In the genomic region with DNA sequence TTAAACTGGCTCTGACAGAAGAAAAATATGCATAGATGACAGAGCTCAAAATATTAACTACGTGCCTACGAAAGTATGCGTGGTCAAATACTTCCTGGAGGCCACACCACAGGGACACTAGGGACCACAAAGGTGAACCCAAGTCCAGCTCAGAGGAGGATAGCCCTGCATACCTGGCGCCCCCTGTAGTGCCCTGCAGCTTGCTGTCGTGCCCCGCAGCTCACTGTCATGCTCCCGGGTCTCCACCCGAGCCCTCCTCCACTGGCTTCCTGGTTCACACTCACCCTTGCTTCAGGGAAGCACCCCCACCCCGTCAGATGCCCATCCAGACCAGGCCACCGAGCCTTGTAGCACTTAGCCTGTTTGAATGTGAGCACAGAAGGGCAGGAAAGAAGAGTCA, we compare ENCODE assay signal across 20 cellular contexts. TPM values are rescaled to one million over a fixed set of nuclear protein-coding genes. Genes with fewer than 3 reads are reported as not detected.
A peak's percentile ranks its signal among the peaks of the same experiment; 100 is the strongest.
DNase-seq lines count a peak whose midpoint lies in the region; ATAC-seq, FAIRE-seq and TF ChIP-seq lines count a peak whose summit lies in the region.
"Had no signal": no experiment of that assay in that cellular context is flagged by ENCODE, and none has a peak within 500 bp of the region (broad histone marks: within the 10 kb centered on the region; RNA-seq: fewer than 3 reads in every experiment).

No MANE protein-coding gene starts in this region.

- WGBS in H1 (ENCODE audit: extremely low coverage in 1 of 2, insufficient coverage in 1 of 2, insufficient read length in 1 of 2, insufficient replicate concordance in 2 of 2, low coverage in 1 of 2, low lambda C conversion rate in 2 of 2, missing lambda C conversion rate in 1 of 2), 2 experiments: 88% methylated on average over 10 of the region's 10 CpGs; no CpG with 5 or more reads in 1 of the 2 experiments
- no CpG with 5 or more reads among the region's 10 CpGs for WGBS in trophoblast cell (ENCODE audit: extremely low coverage, insufficient coverage, insufficient read length)

- H3K79me1 ChIP-seq in H1 (ENCODE audit: low read depth, low read length): peaks cover 13% of the 10 kb centered on the region
- no peaks in the 10 kb centered on the region for H3K79me1 ChIP-seq in trophoblast cell (ENCODE audit: low read length)

- no peaks in the 10 kb centered on the region for H3K4me1 ChIP-seq in H1 (replicated peaks in 1 of 4; ENCODE audit: control insufficient read depth in 3 of 4, insufficient read depth in 4 of 4, low read length in 3 of 4)
- H3K4me1 ChIP-seq in trophoblast cell (ENCODE audit: control insufficient read depth in 1 of 2, insufficient read depth in 2 of 2, low read length in 2 of 2): peaks cover 0 to 4% of the 10 kb centered on the region in 2 experiments
- H3K4me1 ChIP-seq: Caco-2 had no signal

- no peak overlapping the region for H4K12ac ChIP-seq in trophoblast cell (ENCODE audit: low read depth, low read length)

- no peak; a peak in 1 of 4 replicates for TF ChIP-seq RAD21 in H1 (IDR thresholded peaks at IDR 0.05 in 1 of 2, conservative IDR thresholded peaks at IDR 0.05 in 1 of 2; ENCODE audit: low read depth in 2 of 2, low read length in 2 of 2)

- H3K27ac Mint-ChIP-seq in activated T-cell treated with anti-CD3 and anti-CD28 coated beads, Interleukin-2, amount 50 U/mL, for 72 hours: peak overlapping the region; percentile 2

- H3K9ac ChIP-seq in H1 (replicated peaks in 1 of 4; ENCODE audit: extremely low read depth in 1 of 4, low read depth in 3 of 4, low read length in 3 of 4) (no peak overlapping the region), trophoblast cell (ENCODE audit: low read length) (no peak overlapping the region)
- H3K9ac ChIP-seq: KMS-11 had no signal

- H3K9me3 ChIP-seq in H1 (ENCODE audit: insufficient read depth in 2 of 2, low read depth in 1 of 2, low read length in 1 of 2) (no peaks in the 10 kb centered on the region), trophoblast cell (ENCODE audit: insufficient read depth, low read depth, low read length) (no peaks in the 10 kb centered on the region)
- H3K9me3 ChIP-seq: Caco-2, MG63 had no signal

- no peak overlapping the region for H2AK5ac ChIP-seq in H1 (ENCODE audit: low read depth, low read length)
- no peak overlapping the region for H2AK5ac ChIP-seq in trophoblast cell (ENCODE audit: low read length)

- TF ChIP-seq EP300 in H1 (IDR thresholded peaks at IDR 0.05; ENCODE audit: borderline replicate concordance in 1 of 2, low read depth in 2 of 2, low read length in 2 of 2): no peak

- CTCF ChIA-PET in RWPE1 (lab: Yijun Ruan, JAX) (interaction anchor here (0.6 to 1.0 kb wide), 2 partner anchors 35 to 111 kb away, joined by 3 to 5 read pairs; no protein-coding TSS in a partner anchor), H1 (lab: Charles Lee; ENCODE audit: partially characterized antibody) (interaction anchor here (0.7 to 4.8 kb wide), 15 partner anchors 8 to 354 kb away, joined by 3 to 22 read pairs (median 4); no protein-coding TSS in a partner anchor)

- DNase-seq in activated T-cell treated with anti-CD3 and anti-CD28 coated beads, Interleukin-2, amount 50 U/mL, for 72 hours: no peak
- DNase-seq in activated T-cell treated with anti-CD3 and anti-CD28 coated beads, Interleukin-2, amount 50 U/mL, for 48 hours: no peak
- DNase-seq in RWPE1 (ENCODE audit: low spot score) (no peak), H1 (ENCODE audit: low read depth in 1 of 2, low spot score in 2 of 2) (no peak), trophoblast cell (no peak), head of caudate nucleus (no peak), cerebellum (ENCODE audit: low spot score) (no peak)
- DNase-seq: 8988T, Caco-2, MG63, NCI-H1092 treated with DMSO at 0.1 percent for 48 hours, NCI-H187, NCI-H446, NCI-H748 treated with DMSO at 0.1 percent for 48 hours, Right ventricle myocardium superior had no signal

- H3K14ac ChIP-seq in H1 (ENCODE audit: insufficient read length): no peak overlapping the region
- H3K14ac ChIP-seq in trophoblast cell (ENCODE audit: low read length): no peak overlapping the region

- H3K36me3 ChIP-seq in H1 (ENCODE audit: control insufficient read depth in 2 of 4, insufficient read depth in 4 of 4, low read length in 3 of 4): peaks cover 27 to 67% (median 48%) of the 10 kb centered on the region in 4 experiments
- peaks cover 59 to 71% of the 10 kb centered on the region in 2 experiments for H3K36me3 ChIP-seq in trophoblast cell (ENCODE audit: control insufficient read depth in 1 of 2, insufficient read depth in 2 of 2, low read length in 2 of 2)

- H4K5ac ChIP-seq in H1 (ENCODE audit: insufficient read length, low read depth, low read length): no peak overlapping the region

- H2BK20ac ChIP-seq in H1 (ENCODE audit: low read length): no peak overlapping the region

- H3K23ac ChIP-seq in H1 (ENCODE audit: insufficient read length) (no peak overlapping the region), trophoblast cell (ENCODE audit: low read length) (no peak overlapping the region)

- H4K91ac ChIP-seq in H1 (replicated peaks; ENCODE audit: insufficient read length, low read length) (no peak overlapping the region), trophoblast cell (ENCODE audit: low read depth, low read length) (no peak overlapping the region)

- H3K18ac ChIP-seq in H1 (ENCODE audit: extremely low read depth, low read length) (no peak overlapping the region), trophoblast cell (ENCODE audit: low read length) (peak overlapping the region; percentile 7)

- H3K4ac ChIP-seq in H1 (replicated peaks; ENCODE audit: insufficient read length, low read depth, low read length) (no peak overlapping the region), trophoblast cell (ENCODE audit: low read depth, low read length) (no peak overlapping the region)

- POLR2A ChIA-PET in RWPE1 (lab: Yijun Ruan, JAX; ENCODE audit: low non-redundant PET) (no interaction called here), H1 (lab: Charles Lee; ENCODE audit: partially characterized antibody) (interaction anchor here (0.6 to 1.8 kb wide), 3 partner anchors 11 to 623 kb away, joined by 3 to 6 read pairs (median 3); no protein-coding TSS in a partner anchor)

- no peak overlapping the region for H2AFZ ChIP-seq in H1 (ENCODE audit: low read length)
- H2AFZ ChIP-seq in trophoblast cell (ENCODE audit: insufficient read depth, low read length, poor library complexity): no peak overlapping the region

- H3K4me2 ChIP-seq in H1 (ENCODE audit: insufficient read depth in 1 of 2, low read depth in 2 of 2, low read length in 2 of 2) (no peak overlapping the region), trophoblast cell (ENCODE audit: low read length) (no peak overlapping the region)
- H3K4me2 ChIP-seq: KMS-11 had no signal

- H3K27me3 ChIP-seq in H1 (replicated peaks in 1 of 4; ENCODE audit: control insufficient read depth in 3 of 4, extremely low read depth in 1 of 4, insufficient read depth in 3 of 4, low read length in 3 of 4) (no peaks in the 10 kb centered on the region), trophoblast cell (ENCODE audit: insufficient read depth, low read length) (no peaks in the 10 kb centered on the region)
- H3K27me3 ChIP-seq: MG63 had no signal

- no peak overlapping the region for H3K56ac ChIP-seq in H1 (replicated peaks; ENCODE audit: insufficient read length, low read depth, low read length)

- no peak overlapping the region for H2BK15ac ChIP-seq in H1 (ENCODE audit: low read length)

- H4K8ac ChIP-seq in H1 (ENCODE audit: extremely low read depth, insufficient read depth, low read length) (no peak overlapping the region), trophoblast cell (ENCODE audit: low read depth, low read length) (no peak overlapping the region)

- H3K4me3 Mint-ChIP-seq in activated T-cell treated with anti-CD3 and anti-CD28 coated beads, Interleukin-2, amount 50 U/mL, for 72 hours: no peak overlapping the region

- no peaks in the 10 kb centered on the region for H3K27me3 Mint-ChIP-seq in activated T-cell treated with anti-CD3 and anti-CD28 coated beads, Interleukin-2, amount 50 U/mL, for 72 hours (ENCODE audit: low read depth)

- H3K36me3 Mint-ChIP-seq in activated T-cell treated with anti-CD3 and anti-CD28 coated beads, Interleukin-2, amount 50 U/mL, for 72 hours (ENCODE audit: insufficient read depth in 2 of 2): peaks cover 9 to 25% of the 10 kb centered on the region in 2 donors

- H3K79me2 ChIP-seq in H1 (ENCODE audit: control insufficient read depth in 1 of 2, insufficient read depth in 2 of 2, low read length in 2 of 2) (peaks cover 0 to 14% of the 10 kb centered on the region in 2 experiments; a peak in 2 of 4 replicates), trophoblast cell (ENCODE audit: control insufficient read depth, insufficient read depth, low read length, poor library complexity) (no peaks in the 10 kb centered on the region)

- FAIRE-seq in H1 (lab: Jason Lieb, UNC): no peak
- FAIRE-seq: GM12891, GM19239 had no signal

- H3K4me3 ChIP-seq in H1 (ENCODE audit: extremely low read depth in 1 of 4, insufficient read depth in 2 of 4, low read depth in 3 of 4, low read length in 4 of 4): no peak overlapping the region
- no peak overlapping the region for H3K4me3 ChIP-seq in trophoblast cell (ENCODE audit: low read depth, low read length)
- H3K4me3 ChIP-seq: MG63 had no signal

- no peak overlapping the region for H2BK12ac ChIP-seq in H1 (ENCODE audit: low read depth, low read length)
- no peak overlapping the region for H2BK12ac ChIP-seq in trophoblast cell (ENCODE audit: low read length)

- peaks cover 17 to 18% of the 10 kb centered on the region in 2 experiments for H4K20me1 ChIP-seq in H1 (replicated peaks in 1 of 2; ENCODE audit: control insufficient read depth in 1 of 2, insufficient read depth in 2 of 2, low read length in 2 of 2)

- TF ChIP-seq CTCF in RWPE1 (conservative IDR thresholded peaks at IDR 0.05; ENCODE audit: low read depth) (no peak), H1 (IDR thresholded peaks at IDR 0.05; ENCODE audit: control extremely low read depth in 1 of 3, insufficient read depth in 1 of 3, low read depth in 1 of 3, low read length in 3 of 3) (peak in 2 of 3 experiments; percentile 25 to 39; a peak in 3 of 4 replicates)

- no peaks in the 10 kb centered on the region for H3K23me2 ChIP-seq in H1 (ENCODE audit: low read depth, low read length)

- TF ChIP-seq POLR2A in H1 (IDR thresholded peaks at IDR 0.05; ENCODE audit: control extremely low read depth in 1 of 2, low read depth in 2 of 2, low read length in 2 of 2): no peak

- peak overlapping the region; percentile 21 for H3K27ac ChIP-seq in RWPE1
- no peak overlapping the region for H3K27ac ChIP-seq in H1 (ENCODE audit: low read depth, low read length)
- H3K27ac ChIP-seq in trophoblast cell (ENCODE audit: low read depth, low read length): no peak overlapping the region
- H3K27ac ChIP-seq: C4-2B, KMS-11 had no signal

- intact Hi-C loops in head of caudate nucleus (cut with DNase I): no loop called here

- ATAC-seq in activated T-cell treated with anti-CD3 and anti-CD28 coated beads, Interleukin-2, amount 50 U/mL, for 72 hours (replicated peaks in 1 of 2): no peak
- no peak for ATAC-seq in HG02938 (IDR thresholded peaks at IDR 0.05; ENCODE audit: unreplicated experiment)

- peaks cover 11% of the 10 kb centered on the region for H3K4me1 Mint-ChIP-seq in activated T-cell treated with anti-CD3 and anti-CD28 coated beads, Interleukin-2, amount 50 U/mL, for 72 hours (ENCODE audit: low read depth)

- H2BK5ac ChIP-seq in H1 (ENCODE audit: low read depth, low read length) (peak overlapping the region; percentile 26; the same call in 1 of the 2 replicates), trophoblast cell (ENCODE audit: low read depth, low read length, poor library complexity) (no peak overlapping the region)

- no peaks in the 10 kb centered on the region for H3K9me3 Mint-ChIP-seq in activated T-cell treated with anti-CD3 and anti-CD28 coated beads, Interleukin-2, amount 50 U/mL, for 72 hours

- H2BK120ac ChIP-seq in H1 (replicated peaks; ENCODE audit: low read depth, low read length) (no peak overlapping the region), trophoblast cell (ENCODE audit: insufficient read depth, low read length, poor library complexity) (no peak overlapping the region)

RNA-seq across cellular contexts. Expression of gene NADK, which starts 16.7 kb away (rescaled TPM):
- total RNA-seq in activated T-cell treated with anti-CD3 and anti-CD28 coated beads, Interleukin-2, amount 50 U/mL, for 72 hours: 10 to 100 TPM; 54.0 to 54.5 TPM
- 80.1 and 89.7 TPM in 2 replicates for total RNA-seq in H1 (2021; fragmentation: NEBNext Ultra II Directional; extraction: Animal tissue kit (Norgen Biotek cat#: 25700))
- 78.0 and 105 TPM in 2 replicates for polyA plus RNA-seq in H1 (2011; rRNA removed)
- polyA plus RNA-seq in H1 (2011; cell fraction: cytosol; rRNA removed): 93.5 TPM
- 230 TPM for polyA plus RNA-seq in H1 (2011; cell fraction: nucleus; rRNA removed)
- 68.6 to 97.3 TPM (median 83.2 TPM) in 4 replicates for polyA plus RNA-seq in H1 (2012, experiment 1 of 2)
- polyA plus RNA-seq in H1 (2012, experiment 2 of 2): 59.0 TPM
- 44.9 TPM for polyA plus RNA-seq in H1 (2013, experiment 1 of 2)
- 41.0 TPM for polyA plus RNA-seq in H1 (2013, experiment 2 of 2)
- polyA minus RNA-seq in H1 (2011; rRNA and poly(A)+ RNA removed): 37.6 and 56.0 TPM in 2 replicates
- polyA minus RNA-seq in H1 (2011; cell fraction: cytosol; rRNA and poly(A)+ RNA removed): 57.0 TPM
- polyA minus RNA-seq in H1 (2011; cell fraction: nucleus; rRNA and poly(A)+ RNA removed): 65.2 TPM
- polyA plus RNA-seq in trophoblast cell (2013): 38.9 and 41.2 TPM in 2 replicates
- 22.4 TPM for total RNA-seq in cerebellum
